In genomic region chr2:5719629-5720334, GRCh38 we compare ENCODE assay signal across 23 cellular contexts. TPM values are rescaled to one million over a fixed set of nuclear protein-coding genes. Genes with fewer than 3 reads are reported as not detected.
"Had no signal": no experiment of that assay in that cellular context is flagged by ENCODE, and none has a peak within 500 bp of the region (broad histone marks: within the 10 kb centered on the region; RNA-seq: fewer than 3 reads in every experiment).

No MANE protein-coding gene starts in this region.

- H3K4me3 ChIP-seq: SJSA1, SK-N-MC had no signal

- H3K9ac ChIP-seq: KMS-11 had no signal

- H3K4me2 ChIP-seq: KMS-11 had no signal

- FAIRE-seq: HTR-8/SVneo, RCC 7860 had no signal

- H3K27ac ChIP-seq: HL-60, KMS-11, SJSA1, SK-N-MC had no signal

- H3K4me1 ChIP-seq: SJSA1 had no signal

- H3K36me3 ChIP-seq: SJSA1 had no signal

- H3K27me3 ChIP-seq: SJSA1 had no signal

- H3K9me3 ChIP-seq: SJSA1 had no signal

- DNase-seq: Kasumi-1, NCI-H1092, NCI-H1436, NCI-H187, NCI-H2029, NCI-H2081 treated with DMSO at 0.1 percent for 48 hours, NCI-H2171, NCI-H226, NCI-H446, NCI-H510A, NCI-H524 treated with DMSO at 0.1 percent for 48 hours, NCI-H69, NCI-H774, Right ventricle myocardium superior, RPMI8226, SIG-M5 had no signal

RNA-seq across cellular contexts. Expression of gene SOX11, which starts 27.6 kb away (rescaled TPM):
- total RNA-seq: MCF 10A had no signal
